In the genomic region with DNA sequence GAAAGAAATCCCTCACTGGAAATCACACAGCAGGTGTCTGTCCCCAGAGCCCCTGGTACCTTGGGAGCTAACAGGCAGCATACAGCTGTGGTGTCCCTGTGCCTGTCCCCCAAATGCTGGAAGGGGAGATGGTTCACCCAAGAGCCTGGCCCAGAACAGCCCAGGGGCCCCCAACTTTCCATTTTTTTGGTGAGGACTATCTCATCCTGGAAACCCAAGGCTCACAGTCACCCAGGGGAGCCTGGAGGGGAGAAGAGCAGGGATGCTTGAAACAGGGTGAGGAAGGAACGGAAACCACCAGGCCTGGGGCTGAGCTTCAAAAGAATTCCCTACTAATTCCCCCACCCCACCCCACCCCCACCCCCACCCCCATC, we compare ENCODE assay signal across 1 cellular context.
TF ChIP-seq lines count a peak whose summit lies in the region.

No MANE protein-coding gene starts in this region.

TF ChIP-seq in WTC11, 78 proteins besides CTCF, POLR2A, EP300 and RAD21 (continued from another document):
- TF ChIP-seq, protein P1, sequence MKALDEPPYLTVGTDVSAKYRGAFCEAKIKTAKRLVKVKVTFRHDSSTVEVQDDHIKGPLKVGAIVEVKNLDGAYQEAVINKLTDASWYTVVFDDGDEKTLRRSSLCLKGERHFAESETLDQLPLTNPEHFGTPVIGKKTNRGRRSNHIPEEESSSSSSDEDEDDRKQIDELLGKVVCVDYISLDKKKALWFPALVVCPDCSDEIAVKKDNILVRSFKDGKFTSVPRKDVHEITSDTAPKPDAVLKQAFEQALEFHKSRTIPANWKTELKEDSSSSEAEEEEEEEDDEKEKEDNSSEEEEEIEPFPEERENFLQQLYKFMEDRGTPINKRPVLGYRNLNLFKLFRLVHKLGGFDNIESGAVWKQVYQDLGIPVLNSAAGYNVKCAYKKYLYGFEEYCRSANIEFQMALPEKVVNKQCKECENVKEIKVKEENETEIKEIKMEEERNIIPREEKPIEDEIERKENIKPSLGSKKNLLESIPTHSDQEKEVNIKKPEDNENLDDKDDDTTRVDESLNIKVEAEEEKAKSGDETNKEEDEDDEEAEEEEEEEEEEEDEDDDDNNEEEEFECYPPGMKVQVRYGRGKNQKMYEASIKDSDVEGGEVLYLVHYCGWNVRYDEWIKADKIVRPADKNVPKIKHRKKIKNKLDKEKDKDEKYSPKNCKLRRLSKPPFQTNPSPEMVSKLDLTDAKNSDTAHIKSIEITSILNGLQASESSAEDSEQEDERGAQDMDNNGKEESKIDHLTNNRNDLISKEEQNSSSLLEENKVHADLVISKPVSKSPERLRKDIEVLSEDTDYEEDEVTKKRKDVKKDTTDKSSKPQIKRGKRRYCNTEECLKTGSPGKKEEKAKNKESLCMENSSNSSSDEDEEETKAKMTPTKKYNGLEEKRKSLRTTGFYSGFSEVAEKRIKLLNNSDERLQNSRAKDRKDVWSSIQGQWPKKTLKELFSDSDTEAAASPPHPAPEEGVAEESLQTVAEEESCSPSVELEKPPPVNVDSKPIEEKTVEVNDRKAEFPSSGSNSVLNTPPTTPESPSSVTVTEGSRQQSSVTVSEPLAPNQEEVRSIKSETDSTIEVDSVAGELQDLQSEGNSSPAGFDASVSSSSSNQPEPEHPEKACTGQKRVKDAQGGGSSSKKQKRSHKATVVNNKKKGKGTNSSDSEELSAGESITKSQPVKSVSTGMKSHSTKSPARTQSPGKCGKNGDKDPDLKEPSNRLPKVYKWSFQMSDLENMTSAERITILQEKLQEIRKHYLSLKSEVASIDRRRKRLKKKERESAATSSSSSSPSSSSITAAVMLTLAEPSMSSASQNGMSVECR (CRISPR knock-in tag; IDR thresholded peaks at IDR 0.05; ENCODE audit: borderline replicate concordance), result no peak
- no peak for TF ChIP-seq HMGA2 (CRISPR knock-in tag; IDR thresholded peaks at IDR 0.05)
- TF ChIP-seq TCF7 (CRISPR knock-in tag; IDR thresholded peaks at IDR 0.05; ENCODE audit: low read depth), result no peak
- no peak for TF ChIP-seq ZBTB21 (CRISPR knock-in tag; IDR thresholded peaks at IDR 0.05; ENCODE audit: borderline replicate concordance)
- TF ChIP-seq ZNF138 (CRISPR knock-in tag; conservative IDR thresholded peaks at IDR 0.05), result no peak
- TF ChIP-seq, protein P2, sequence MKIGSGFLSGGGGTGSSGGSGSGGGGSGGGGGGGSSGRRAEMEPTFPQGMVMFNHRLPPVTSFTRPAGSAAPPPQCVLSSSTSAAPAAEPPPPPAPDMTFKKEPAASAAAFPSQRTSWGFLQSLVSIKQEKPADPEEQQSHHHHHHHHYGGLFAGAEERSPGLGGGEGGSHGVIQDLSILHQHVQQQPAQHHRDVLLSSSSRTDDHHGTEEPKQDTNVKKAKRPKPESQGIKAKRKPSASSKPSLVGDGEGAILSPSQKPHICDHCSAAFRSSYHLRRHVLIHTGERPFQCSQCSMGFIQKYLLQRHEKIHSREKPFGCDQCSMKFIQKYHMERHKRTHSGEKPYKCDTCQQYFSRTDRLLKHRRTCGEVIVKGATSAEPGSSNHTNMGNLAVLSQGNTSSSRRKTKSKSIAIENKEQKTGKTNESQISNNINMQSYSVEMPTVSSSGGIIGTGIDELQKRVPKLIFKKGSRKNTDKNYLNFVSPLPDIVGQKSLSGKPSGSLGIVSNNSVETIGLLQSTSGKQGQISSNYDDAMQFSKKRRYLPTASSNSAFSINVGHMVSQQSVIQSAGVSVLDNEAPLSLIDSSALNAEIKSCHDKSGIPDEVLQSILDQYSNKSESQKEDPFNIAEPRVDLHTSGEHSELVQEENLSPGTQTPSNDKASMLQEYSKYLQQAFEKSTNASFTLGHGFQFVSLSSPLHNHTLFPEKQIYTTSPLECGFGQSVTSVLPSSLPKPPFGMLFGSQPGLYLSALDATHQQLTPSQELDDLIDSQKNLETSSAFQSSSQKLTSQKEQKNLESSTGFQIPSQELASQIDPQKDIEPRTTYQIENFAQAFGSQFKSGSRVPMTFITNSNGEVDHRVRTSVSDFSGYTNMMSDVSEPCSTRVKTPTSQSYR (CRISPR knock-in tag; IDR thresholded peaks at IDR 0.05), result no peak
- TF ChIP-seq OVOL2 (CRISPR knock-in tag; IDR thresholded peaks at IDR 0.05; ENCODE audit: borderline replicate concordance), result no peak
- TF ChIP-seq, protein P3, sequence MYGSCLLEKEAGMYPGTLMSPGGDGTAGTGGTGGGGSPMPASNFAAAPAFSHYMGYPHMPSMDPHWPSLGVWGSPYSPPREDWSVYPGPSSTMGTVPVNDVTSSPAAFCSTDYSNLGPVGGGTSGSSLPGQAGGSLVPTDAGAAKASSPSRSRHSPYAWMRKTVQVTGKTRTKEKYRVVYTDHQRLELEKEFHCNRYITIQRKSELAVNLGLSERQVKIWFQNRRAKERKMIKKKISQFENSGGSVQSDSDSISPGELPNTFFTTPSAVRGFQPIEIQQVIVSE (CRISPR knock-in tag; IDR thresholded peaks at IDR 0.05; ENCODE audit: borderline replicate concordance), result no peak
- no peak for TF ChIP-seq ELF4 (CRISPR knock-in tag; IDR thresholded peaks at IDR 0.05; ENCODE audit: low read depth)
- TF ChIP-seq RELA (CRISPR knock-in tag; IDR thresholded peaks at IDR 0.05; ENCODE audit: borderline replicate concordance), result no peak
- TF ChIP-seq, protein P4, sequence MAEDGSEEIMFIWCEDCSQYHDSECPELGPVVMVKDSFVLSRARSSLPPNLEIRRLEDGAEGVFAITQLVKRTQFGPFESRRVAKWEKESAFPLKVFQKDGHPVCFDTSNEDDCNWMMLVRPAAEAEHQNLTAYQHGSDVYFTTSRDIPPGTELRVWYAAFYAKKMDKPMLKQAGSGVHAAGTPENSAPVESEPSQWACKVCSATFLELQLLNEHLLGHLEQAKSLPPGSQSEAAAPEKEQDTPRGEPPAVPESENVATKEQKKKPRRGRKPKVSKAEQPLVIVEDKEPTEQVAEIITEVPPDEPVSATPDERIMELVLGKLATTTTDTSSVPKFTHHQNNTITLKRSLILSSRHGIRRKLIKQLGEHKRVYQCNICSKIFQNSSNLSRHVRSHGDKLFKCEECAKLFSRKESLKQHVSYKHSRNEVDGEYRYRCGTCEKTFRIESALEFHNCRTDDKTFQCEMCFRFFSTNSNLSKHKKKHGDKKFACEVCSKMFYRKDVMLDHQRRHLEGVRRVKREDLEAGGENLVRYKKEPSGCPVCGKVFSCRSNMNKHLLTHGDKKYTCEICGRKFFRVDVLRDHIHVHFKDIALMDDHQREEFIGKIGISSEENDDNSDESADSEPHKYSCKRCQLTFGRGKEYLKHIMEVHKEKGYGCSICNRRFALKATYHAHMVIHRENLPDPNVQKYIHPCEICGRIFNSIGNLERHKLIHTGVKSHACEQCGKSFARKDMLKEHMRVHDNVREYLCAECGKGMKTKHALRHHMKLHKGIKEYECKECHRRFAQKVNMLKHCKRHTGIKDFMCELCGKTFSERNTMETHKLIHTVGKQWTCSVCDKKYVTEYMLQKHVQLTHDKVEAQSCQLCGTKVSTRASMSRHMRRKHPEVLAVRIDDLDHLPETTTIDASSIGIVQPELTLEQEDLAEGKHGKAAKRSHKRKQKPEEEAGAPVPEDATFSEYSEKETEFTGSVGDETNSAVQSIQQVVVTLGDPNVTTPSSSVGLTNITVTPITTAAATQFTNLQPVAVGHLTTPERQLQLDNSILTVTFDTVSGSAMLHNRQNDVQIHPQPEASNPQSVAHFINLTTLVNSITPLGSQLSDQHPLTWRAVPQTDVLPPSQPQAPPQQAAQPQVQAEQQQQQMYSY (CRISPR knock-in tag; IDR thresholded peaks at IDR 0.05), result no peak
